In the genomic region with DNA sequence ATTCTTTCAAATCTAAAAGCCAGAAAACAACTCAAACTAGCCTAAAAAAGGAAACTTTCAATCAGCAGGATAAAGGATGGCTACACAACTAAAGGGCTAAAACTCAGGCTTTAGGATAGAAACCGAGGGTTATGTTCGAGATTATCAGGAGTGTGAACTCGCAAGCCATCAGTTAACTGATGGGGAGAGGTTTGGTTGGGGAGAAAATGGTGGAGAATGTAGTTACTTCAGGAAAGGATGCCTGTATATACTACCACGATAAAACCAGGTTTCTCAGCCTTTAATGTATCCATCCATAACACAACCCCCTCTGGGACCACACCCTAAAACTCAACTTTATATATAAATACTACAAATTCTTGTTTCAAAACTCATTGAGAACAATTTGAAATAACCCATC, we compare ENCODE assay signal across 2 cellular contexts.
TF ChIP-seq lines count a peak whose summit lies in the region.

No MANE protein-coding gene starts in this region.

TF ChIP-seq in HepG2, 621 proteins besides CTCF, POLR2A, EP300 and RAD21:
- TF ChIP-seq NR2F2 (IDR thresholded peaks at IDR 0.05; ENCODE audit: borderline replicate concordance, low read depth), result no peak
- TF ChIP-seq KLF13 (CRISPR knock-in tag; IDR thresholded peaks at IDR 0.05), result no peak
- 0 out of 2 replicates have a peak, but pooled peaks have one; percentile 1 for TF ChIP-seq SSRP1 (CRISPR knock-in tag; IDR thresholded peaks at IDR 0.05)
- TF ChIP-seq ZNF101 (CRISPR knock-in tag; IDR thresholded peaks at IDR 0.05; ENCODE audit: borderline replicate concordance, low read depth), result no peak
- TF ChIP-seq HNRNPK (IDR thresholded peaks at IDR 0.05; ENCODE audit: low read depth, low read length, poor library complexity, severe bottlenecking), result no peak
- no peak for TF ChIP-seq NFE2 (CRISPR knock-in tag; IDR thresholded peaks at IDR 0.05)
- 0 out of 2 replicates have a peak, but pooled peaks have one; percentile 41 for TF ChIP-seq POLR2AphosphoS2 (IDR thresholded peaks at IDR 0.05; ENCODE audit: low read depth, low read length)
- TF ChIP-seq ZNF670 (CRISPR knock-in tag; IDR thresholded peaks at IDR 0.05; ENCODE audit: borderline replicate concordance), result no peak
- TF ChIP-seq ZNF598 (CRISPR knock-in tag; IDR thresholded peaks at IDR 0.05; ENCODE audit: borderline replicate concordance), result no peak
- TF ChIP-seq, protein P1, sequence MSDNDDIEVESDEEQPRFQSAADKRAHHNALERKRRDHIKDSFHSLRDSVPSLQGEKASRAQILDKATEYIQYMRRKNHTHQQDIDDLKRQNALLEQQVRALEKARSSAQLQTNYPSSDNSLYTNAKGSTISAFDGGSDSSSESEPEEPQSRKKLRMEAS (IDR thresholded peaks at IDR 0.05), result no peak
- TF ChIP-seq GATA4 (IDR thresholded peaks at IDR 0.05; ENCODE audit: borderline replicate concordance, low read depth), result no peak
- no peak for TF ChIP-seq HOXD1 (CRISPR knock-in tag; IDR thresholded peaks at IDR 0.05)
- TF ChIP-seq ZNF747 (CRISPR knock-in tag; IDR thresholded peaks at IDR 0.05; ENCODE audit: borderline replicate concordance), result no peak
- TF ChIP-seq ZNF282 (IDR thresholded peaks at IDR 0.05; ENCODE audit: partially characterized antibody), result no peak
- TF ChIP-seq, protein P2, sequence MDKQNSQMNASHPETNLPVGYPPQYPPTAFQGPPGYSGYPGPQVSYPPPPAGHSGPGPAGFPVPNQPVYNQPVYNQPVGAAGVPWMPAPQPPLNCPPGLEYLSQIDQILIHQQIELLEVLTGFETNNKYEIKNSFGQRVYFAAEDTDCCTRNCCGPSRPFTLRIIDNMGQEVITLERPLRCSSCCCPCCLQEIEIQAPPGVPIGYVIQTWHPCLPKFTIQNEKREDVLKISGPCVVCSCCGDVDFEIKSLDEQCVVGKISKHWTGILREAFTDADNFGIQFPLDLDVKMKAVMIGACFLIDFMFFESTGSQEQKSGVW (CRISPR knock-in tag; IDR thresholded peaks at IDR 0.05; ENCODE audit: borderline replicate concordance), result no peak
- no peak for TF ChIP-seq TARDBP (CRISPR knock-in tag; IDR thresholded peaks at IDR 0.05)
- TF ChIP-seq ZFYVE20 (CRISPR knock-in tag; IDR thresholded peaks at IDR 0.05; ENCODE audit: borderline replicate concordance, low read depth), result no peak

TF ChIP-seq in WTC11, 78 proteins besides CTCF, POLR2A, EP300 and RAD21:
- TF ChIP-seq, protein P3, sequence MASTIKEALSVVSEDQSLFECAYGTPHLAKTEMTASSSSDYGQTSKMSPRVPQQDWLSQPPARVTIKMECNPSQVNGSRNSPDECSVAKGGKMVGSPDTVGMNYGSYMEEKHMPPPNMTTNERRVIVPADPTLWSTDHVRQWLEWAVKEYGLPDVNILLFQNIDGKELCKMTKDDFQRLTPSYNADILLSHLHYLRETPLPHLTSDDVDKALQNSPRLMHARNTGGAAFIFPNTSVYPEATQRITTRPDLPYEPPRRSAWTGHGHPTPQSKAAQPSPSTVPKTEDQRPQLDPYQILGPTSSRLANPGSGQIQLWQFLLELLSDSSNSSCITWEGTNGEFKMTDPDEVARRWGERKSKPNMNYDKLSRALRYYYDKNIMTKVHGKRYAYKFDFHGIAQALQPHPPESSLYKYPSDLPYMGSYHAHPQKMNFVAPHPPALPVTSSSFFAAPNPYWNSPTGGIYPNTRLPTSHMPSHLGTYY (CRISPR knock-in tag; IDR thresholded peaks at IDR 0.05), result 0 out of 2 replicates have a peak, but pooled peaks have one; percentile 1
- TF ChIP-seq, protein P4, sequence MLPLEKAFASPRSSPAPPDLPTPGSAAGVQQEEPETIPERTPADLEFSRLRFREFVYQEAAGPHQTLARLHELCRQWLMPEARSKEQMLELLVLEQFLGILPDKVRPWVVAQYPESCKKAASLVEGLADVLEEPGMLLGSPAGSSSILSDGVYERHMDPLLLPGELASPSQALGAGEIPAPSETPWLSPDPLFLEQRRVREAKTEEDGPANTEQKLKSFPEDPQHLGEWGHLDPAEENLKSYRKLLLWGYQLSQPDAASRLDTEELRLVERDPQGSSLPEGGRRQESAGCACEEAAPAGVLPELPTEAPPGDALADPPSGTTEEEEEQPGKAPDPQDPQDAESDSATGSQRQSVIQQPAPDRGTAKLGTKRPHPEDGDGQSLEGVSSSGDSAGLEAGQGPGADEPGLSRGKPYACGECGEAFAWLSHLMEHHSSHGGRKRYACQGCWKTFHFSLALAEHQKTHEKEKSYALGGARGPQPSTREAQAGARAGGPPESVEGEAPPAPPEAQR (CRISPR knock-in tag; IDR thresholded peaks at IDR 0.05), result no peak
- TF ChIP-seq CREM (CRISPR knock-in tag; IDR thresholded peaks at IDR 0.05), result no peak
